ENCODE assay signal across 1 cellular context in genomic region chr2:20618468-20618885, GRCh38.
TF ChIP-seq lines count a peak whose summit lies in the region.

No MANE protein-coding gene starts in this region.

TF ChIP-seq in K562, 482 proteins besides CTCF, POLR2A, EP300 and RAD21:
- TF ChIP-seq DIDO1 (tag; IDR thresholded peaks at IDR 0.05; ENCODE audit: low read depth) (no peak), ZNF57 (CRISPR knock-in tag; IDR thresholded peaks at IDR 0.05) (no peak), ZNF184 (CRISPR knock-in tag; IDR thresholded peaks at IDR 0.05) (no peak), HNRNPUL1 (IDR thresholded peaks at IDR 0.05; ENCODE audit: low read length) (no peak), ZBTB8A (IDR thresholded peaks at IDR 0.05; ENCODE audit: partially characterized antibody) (no peak), CBX1 (IDR thresholded peaks at IDR 0.05; ENCODE audit: low read depth) (no peak), SPI1 (IDR thresholded peaks at IDR 0.05; ENCODE audit: borderline replicate concordance, low read depth, low read length) (no peak)
